8 cellular contexts compared by ENCODE assay signal in genomic region chr18:25164837-25165791, GRCh38.
DNase-seq lines count a peak whose midpoint lies in the region; ATAC-seq lines count a peak whose summit lies in the region.

No MANE protein-coding gene starts in this region.

- H3K4me3 Mint-ChIP-seq in activated T-cell treated with anti-CD3 and anti-CD28 coated beads, Interleukin-2, amount 50 U/mL, for 4 hours: peak overlapping the region; percentile 47
- H3K4me3 Mint-ChIP-seq in T-cell: peak overlapping the region; percentile 53 to 78 (median 62)
- peak overlapping the region; percentile 67 for H3K4me3 Mint-ChIP-seq in stimulated activated memory B cell treated with anti-CD40 and anti-IgM and Interleukin-4, amounts not matched to agents 10 μg/mL and 1 μg/mL and 100 μg/mL, for 72 hours

- H3K27me3 Mint-ChIP-seq in activated T-cell treated with anti-CD3 and anti-CD28 coated beads, Interleukin-2, amount 50 U/mL, for 4 hours (ENCODE audit: low read depth): no peaks in the 10 kb centered on the region
- H3K27me3 Mint-ChIP-seq in T-cell: no peaks in the 10 kb centered on the region
- no peaks in the 10 kb centered on the region for H3K27me3 Mint-ChIP-seq in stimulated activated memory B cell treated with anti-CD40 and anti-IgM and Interleukin-4, amounts not matched to agents 10 μg/mL and 1 μg/mL and 100 μg/mL, for 72 hours

- no peaks in the 10 kb centered on the region for H3K36me3 Mint-ChIP-seq in activated T-cell treated with anti-CD3 and anti-CD28 coated beads, Interleukin-2, amount 50 U/mL, for 4 hours (ENCODE audit: insufficient read depth)
- no peaks in the 10 kb centered on the region for H3K36me3 Mint-ChIP-seq in T-cell
- no peaks in the 10 kb centered on the region for H3K36me3 Mint-ChIP-seq in stimulated activated memory B cell treated with anti-CD40 and anti-IgM and Interleukin-4, amounts not matched to agents 10 μg/mL and 1 μg/mL and 100 μg/mL, for 72 hours

- peak; percentile 58 to 63 for ATAC-seq in activated T-cell treated with anti-CD3 and anti-CD28 coated beads, Interleukin-2, amount 50 U/mL, for 4 hours
- ATAC-seq in HG02884 (IDR thresholded peaks at IDR 0.05; ENCODE audit: unreplicated experiment): peak; percentile 89
- peak in 1 of 4 experiments; percentile 59 for ATAC-seq in T-cell (replicated peaks in 1 of 4)
- peak; percentile 67 for ATAC-seq in stimulated activated memory B cell treated with anti-CD40 and anti-IgM and Interleukin-4, amounts not matched to agents 10 μg/mL and 1 μg/mL and 100 μg/mL, for 72 hours

- H3K4me1 Mint-ChIP-seq in activated T-cell treated with anti-CD3 and anti-CD28 coated beads, Interleukin-2, amount 50 U/mL, for 4 hours (ENCODE audit: low read depth): peaks cover 22% of the 10 kb centered on the region
- peaks cover 24 to 27% (median 24%) of the 10 kb centered on the region in 3 donors for H3K4me1 Mint-ChIP-seq in T-cell
- peaks cover 22% of the 10 kb centered on the region for H3K4me1 Mint-ChIP-seq in stimulated activated memory B cell treated with anti-CD40 and anti-IgM and Interleukin-4, amounts not matched to agents 10 μg/mL and 1 μg/mL and 100 μg/mL, for 72 hours

- no peak for DNase-seq in activated T-cell treated with anti-CD3 and anti-CD28 coated beads, Interleukin-2, amount 50 U/mL, for 4 hours
- DNase-seq in activated T-cell treated with anti-CD3 and anti-CD28 coated beads, Interleukin-2, amount 50 U/mL, for 1 hour: no peak
- DNase-seq in T-cell (no peak), glomerular visceral epithelial cell (ENCODE audit: extremely low spot score) (peak; percentile 2), OCI-M2 (lab: John Stamatoyannopoulos, UW; ENCODE audit: unreplicated experiment) (no peak), NCI-H187 treated with DMSO at 0.1 percent for 48 hours (lab: John Stamatoyannopoulos, UW) (no peak)

- CTCF ChIA-PET in T-cell (lab: Charles Lee): interaction anchor here in 1 of 2 donors (1.0 kb wide), 1 partner anchor 11 kb away, joined by 5 read pairs; no protein-coding TSS in a partner anchor

- POLR2A ChIA-PET in T-cell (lab: Charles Lee): no interaction called here

- H3K9me3 Mint-ChIP-seq in activated T-cell treated with anti-CD3 and anti-CD28 coated beads, Interleukin-2, amount 50 U/mL, for 4 hours: no peaks in the 10 kb centered on the region
- H3K9me3 Mint-ChIP-seq in T-cell: no peaks in the 10 kb centered on the region
- no peaks in the 10 kb centered on the region for H3K9me3 Mint-ChIP-seq in stimulated activated memory B cell treated with anti-CD40 and anti-IgM and Interleukin-4, amounts not matched to agents 10 μg/mL and 1 μg/mL and 100 μg/mL, for 72 hours

- no peak overlapping the region for H3K27ac Mint-ChIP-seq in T-cell
- H3K27ac Mint-ChIP-seq in stimulated activated memory B cell treated with anti-CD40 and anti-IgM and Interleukin-4, amounts not matched to agents 10 μg/mL and 1 μg/mL and 100 μg/mL, for 72 hours: peak overlapping the region; percentile 12
